Comparison of ENCODE assay signal across 1 cellular context in genomic region chr2:180672377-180672776, GRCh38.
TF ChIP-seq lines count a peak whose summit lies in the region.

No MANE protein-coding gene starts in this region.

TF ChIP-seq in K562, 482 proteins besides CTCF, POLR2A, EP300 and RAD21 (continued from another document):
- TF ChIP-seq PATZ1 (CRISPR knock-in tag; IDR thresholded peaks at IDR 0.05; ENCODE audit: borderline replicate concordance) (no peak), ILF3 (IDR thresholded peaks at IDR 0.05; ENCODE audit: borderline replicate concordance) (no peak), ZNF316 (IDR thresholded peaks at IDR 0.05) (peak; percentile 33; the same call in 1 of the 2 replicates), ZNF77 (CRISPR knock-in tag; IDR thresholded peaks at IDR 0.05) (no peak), CHCHD3 (CRISPR knock-in tag; IDR thresholded peaks at IDR 0.05) (no peak), BCL6 (CRISPR knock-in tag; IDR thresholded peaks at IDR 0.05) (no peak), XRCC3 (IDR thresholded peaks at IDR 0.05) (no peak)
